ENCODE assay signal across 12 cellular contexts in genomic region chr12:76329163-76329562, GRCh38. TPM values are rescaled to one million over a fixed set of nuclear protein-coding genes. Genes with fewer than 3 reads are reported as not detected.
DNase-seq lines count a peak whose midpoint lies in the region; ATAC-seq and TF ChIP-seq lines count a peak whose summit lies in the region.
"Had no signal": no experiment of that assay in that cellular context is flagged by ENCODE, and none has a peak within 500 bp of the region (broad histone marks: within the 10 kb centered on the region; RNA-seq: fewer than 3 reads in every experiment).

No MANE protein-coding gene starts in this region.

- no peak overlapping the region for H2AFZ ChIP-seq in SK-N-SH (ENCODE audit: low read depth)

- H3K4me3 ChIP-seq in SK-N-SH (ENCODE audit: low read depth in 2 of 2, low read length in 1 of 2) (no peak overlapping the region), epithelial cell of proximal tubule (ENCODE audit: low read depth, low read length) (no peak overlapping the region)
- H3K4me3 ChIP-seq: thoracic aorta had no signal

- H3K9me3 Mint-ChIP-seq in activated CD4-positive, alpha-beta T cell treated with anti-CD3 and anti-CD28 coated beads for 36 hours (ENCODE audit: low read depth) = no peaks in the 10 kb centered on the region

- peak; percentile 88 for DNase-seq in GM03348 (ENCODE audit: low spot score)
- no peak for DNase-seq in SK-N-SH
- peak; percentile 39 for DNase-seq in epithelial cell of proximal tubule (ENCODE audit: low read depth)
- peak; percentile 76 for DNase-seq in putamen (ENCODE audit: low spot score)
- DNase-seq in Ammon's horn (ENCODE audit: low spot score) = no peak
- no peak for DNase-seq in activated CD4-positive, alpha-beta T cell treated with anti-CD3 and anti-CD28 coated beads for 36 hours
- DNase-seq: Karpas-422, posterior cingulate gyrus had no signal

- H3K27me3 ChIP-seq in SK-N-SH (ENCODE audit: insufficient read depth) = no peaks in the 10 kb centered on the region

- ATAC-seq in HG03432 (IDR thresholded peaks at IDR 0.05; ENCODE audit: unreplicated experiment) (no peak), HG03196 (IDR thresholded peaks at IDR 0.05; ENCODE audit: unreplicated experiment) (no peak)
- ATAC-seq in activated CD4-positive, alpha-beta T cell treated with anti-CD3 and anti-CD28 coated beads for 36 hours = no peak

- H3K9me3 ChIP-seq in SK-N-SH = no peaks in the 10 kb centered on the region; the same call in 1 of the 2 replicates
- H3K9me3 ChIP-seq: thoracic aorta had no signal

- H3K79me2 ChIP-seq in SK-N-SH (ENCODE audit: insufficient read depth) = no peaks in the 10 kb centered on the region

- no peak for TF ChIP-seq RAD21 in SK-N-SH (IDR thresholded peaks at IDR 0.05; ENCODE audit: low read length)

- 12% methylated on average over 2 of the region's 2 CpGs for WGBS in SK-N-SH (ENCODE audit: low lambda C conversion rate)

- peak overlapping the region; percentile 11; the same call in 1 of the 2 replicates for H3K4me2 ChIP-seq in SK-N-SH

- H3K4me1 Mint-ChIP-seq in activated CD4-positive, alpha-beta T cell treated with anti-CD3 and anti-CD28 coated beads for 36 hours = no peaks in the 10 kb centered on the region

- intact Hi-C loops in activated CD4-positive, alpha-beta T cell treated with anti-CD3 and anti-CD28 coated beads for 36 hours (cut with DNase I, micrococcal nuclease) = no loop called here

- H3K9ac ChIP-seq in SK-N-SH = no peak overlapping the region; the same call in 1 of the 2 replicates

- TF ChIP-seq CTCF in SK-N-SH (IDR thresholded peaks at IDR 0.05) = no peak
- no peak for TF ChIP-seq CTCF in epithelial cell of proximal tubule (conservative IDR thresholded peaks at IDR 0.05; ENCODE audit: low read depth, low read length)

- H3K27me3 Mint-ChIP-seq in activated CD4-positive, alpha-beta T cell treated with anti-CD3 and anti-CD28 coated beads for 36 hours = peaks cover 18% of the 10 kb centered on the region

- CTCF ChIA-PET in SK-N-SH (lab: Yijun Ruan, JAX) = interaction anchor here (0.9 kb wide), 1 partner anchor 19 kb away, joined by 3 read pairs; no protein-coding TSS in a partner anchor
- CTCF ChIA-PET in activated CD4-positive, alpha-beta T cell treated with anti-CD3 and anti-CD28 coated beads for 36 hours (lab: Charles Lee) = no interaction called here

- POLR2A ChIA-PET in SK-N-SH (lab: Yijun Ruan, JAX) = no interaction called here
- POLR2A ChIA-PET in activated CD4-positive, alpha-beta T cell treated with anti-CD3 and anti-CD28 coated beads for 36 hours (lab: Charles Lee) = no interaction called here

- peak; percentile 30 to 77; a peak in 3 of 4 replicates for TF ChIP-seq EP300 in SK-N-SH (IDR thresholded peaks at IDR 0.05; ENCODE audit: borderline replicate concordance in 1 of 2, low read depth in 1 of 2, low read length in 1 of 2)

- H3K9me2 ChIP-seq in SK-N-SH = no peaks in the 10 kb centered on the region

- H3K27ac ChIP-seq in SK-N-SH (ENCODE audit: low read depth in 2 of 2, low read length in 1 of 2) = peak overlapping the region; percentile 77 to 79; a peak in 3 of 4 replicates
- H3K27ac ChIP-seq: thoracic aorta had no signal

- H3K4me1 ChIP-seq in SK-N-SH (ENCODE audit: control insufficient read depth in 1 of 2, insufficient read depth in 2 of 2, low read depth in 1 of 2, low read length in 1 of 2) = no peaks in the 10 kb centered on the region

- no peaks in the 10 kb centered on the region for H3K36me3 ChIP-seq in SK-N-SH (replicated peaks in 1 of 2; ENCODE audit: control insufficient read depth in 1 of 2, insufficient read depth in 2 of 2, low read length in 1 of 2)
- H3K36me3 ChIP-seq: thoracic aorta had no signal

- H3K36me3 Mint-ChIP-seq in activated CD4-positive, alpha-beta T cell treated with anti-CD3 and anti-CD28 coated beads for 36 hours (ENCODE audit: low read depth) = no peaks in the 10 kb centered on the region
- H3K36me3 Mint-ChIP-seq: activated naive CD8-positive, alpha-beta T cell had no signal

- peaks cover 29% of the 10 kb centered on the region for H3F3A ChIP-seq in SK-N-SH (replicated peaks; ENCODE audit: insufficient read depth)

- H3K27ac Mint-ChIP-seq in activated CD4-positive, alpha-beta T cell treated with anti-CD3 and anti-CD28 coated beads for 36 hours = no peak overlapping the region
- H3K27ac Mint-ChIP-seq: activated naive CD8-positive, alpha-beta T cell had no signal

- H3K4me3 Mint-ChIP-seq in activated CD4-positive, alpha-beta T cell treated with anti-CD3 and anti-CD28 coated beads for 36 hours = no peak overlapping the region
- H3K4me3 Mint-ChIP-seq: activated naive CD8-positive, alpha-beta T cell had no signal

- H4K20me1 ChIP-seq in SK-N-SH (ENCODE audit: insufficient read depth) = no peaks in the 10 kb centered on the region

TF ChIP-seq in SK-N-SH, 30 proteins besides CTCF, POLR2A, EP300 and RAD21:
- peak; percentile 41; the same call in 1 of the 2 replicates for TF ChIP-seq NFIC (IDR thresholded peaks at IDR 0.05; ENCODE audit: borderline replicate concordance)
- peak; percentile 66 for TF ChIP-seq FOSL2 (IDR thresholded peaks at IDR 0.05; ENCODE audit: borderline replicate concordance, low read depth)
- peak; percentile 42; the same call in 1 of the 2 replicates for TF ChIP-seq MEF2A (IDR thresholded peaks at IDR 0.05; ENCODE audit: borderline replicate concordance, low read depth)
- peak; percentile 77 for TF ChIP-seq JUND (IDR thresholded peaks at IDR 0.05)
- no peak for TF ChIP-seq ELF1 (IDR thresholded peaks at IDR 0.05)
- no peak for TF ChIP-seq NRF1 (IDR thresholded peaks at IDR 0.05; ENCODE audit: low read depth, low read length)
- no peak for TF ChIP-seq CHD2 (IDR thresholded peaks at IDR 0.05; ENCODE audit: low read length, partially characterized antibody)
- TF ChIP-seq, protein P1, sequence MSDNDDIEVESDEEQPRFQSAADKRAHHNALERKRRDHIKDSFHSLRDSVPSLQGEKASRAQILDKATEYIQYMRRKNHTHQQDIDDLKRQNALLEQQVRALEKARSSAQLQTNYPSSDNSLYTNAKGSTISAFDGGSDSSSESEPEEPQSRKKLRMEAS (IDR thresholded peaks at IDR 0.05; ENCODE audit: low read depth) = no peak
- peak; percentile 62; the same call in 1 of the 2 replicates for TF ChIP-seq FOXM1 (IDR thresholded peaks at IDR 0.05; ENCODE audit: low read depth)
- TF ChIP-seq TEAD4 (IDR thresholded peaks at IDR 0.05; ENCODE audit: borderline replicate concordance, insufficient read depth) = peak; percentile 82
- no peak for TF ChIP-seq YY1 (IDR thresholded peaks at IDR 0.05; ENCODE audit: low read depth)
- peak; percentile 87 for TF ChIP-seq PBX3 (IDR thresholded peaks at IDR 0.05)
- peak; percentile 40; the same call in 1 of the 2 replicates for TF ChIP-seq POLR2AphosphoS5 (IDR thresholded peaks at IDR 0.05; ENCODE audit: low read depth, low read length)
- TF ChIP-seq RFX5 (IDR thresholded peaks at IDR 0.05; ENCODE audit: low read length) = no peak

RNA-seq across cellular contexts. Expression of gene BBS10, which starts 19.1 kb away (rescaled TPM):
- 5.6 and 9.2 TPM in 2 replicates for polyA plus RNA-seq in SK-N-SH (2012; rRNA removed)
- 11.6 and 12.0 TPM in 2 replicates for polyA plus RNA-seq in SK-N-SH (2012; cell fraction: cytosol; rRNA removed)
- polyA plus RNA-seq in SK-N-SH (2012; cell fraction: nucleus; rRNA removed) = 2.1 and 6.7 TPM in 2 replicates
- 4.7 and 8.2 TPM in 2 replicates for total RNA-seq in epithelial cell of proximal tubule
- 1 to 10 TPM; 3.5 to 4.0 TPM for total RNA-seq in activated CD4-positive, alpha-beta T cell treated with anti-CD3 and anti-CD28 coated beads for 36 hours

Comparison
In these comparisons a context has a peak if more than half of its experiments do, and no peak if none do; other contexts are left out.
1. DNase-seq: peak in GM03348 (single experiment), epithelial cell of proximal tubule (single experiment) and putamen (single experiment); none in SK-N-SH (single experiment), Ammon's horn (single experiment) and activated CD4-positive, alpha-beta T cell treated with anti-CD3 and anti-CD28 coated beads for 36 hours (single experiment).